9 cellular contexts compared by ENCODE assay signal in the genomic region with DNA sequence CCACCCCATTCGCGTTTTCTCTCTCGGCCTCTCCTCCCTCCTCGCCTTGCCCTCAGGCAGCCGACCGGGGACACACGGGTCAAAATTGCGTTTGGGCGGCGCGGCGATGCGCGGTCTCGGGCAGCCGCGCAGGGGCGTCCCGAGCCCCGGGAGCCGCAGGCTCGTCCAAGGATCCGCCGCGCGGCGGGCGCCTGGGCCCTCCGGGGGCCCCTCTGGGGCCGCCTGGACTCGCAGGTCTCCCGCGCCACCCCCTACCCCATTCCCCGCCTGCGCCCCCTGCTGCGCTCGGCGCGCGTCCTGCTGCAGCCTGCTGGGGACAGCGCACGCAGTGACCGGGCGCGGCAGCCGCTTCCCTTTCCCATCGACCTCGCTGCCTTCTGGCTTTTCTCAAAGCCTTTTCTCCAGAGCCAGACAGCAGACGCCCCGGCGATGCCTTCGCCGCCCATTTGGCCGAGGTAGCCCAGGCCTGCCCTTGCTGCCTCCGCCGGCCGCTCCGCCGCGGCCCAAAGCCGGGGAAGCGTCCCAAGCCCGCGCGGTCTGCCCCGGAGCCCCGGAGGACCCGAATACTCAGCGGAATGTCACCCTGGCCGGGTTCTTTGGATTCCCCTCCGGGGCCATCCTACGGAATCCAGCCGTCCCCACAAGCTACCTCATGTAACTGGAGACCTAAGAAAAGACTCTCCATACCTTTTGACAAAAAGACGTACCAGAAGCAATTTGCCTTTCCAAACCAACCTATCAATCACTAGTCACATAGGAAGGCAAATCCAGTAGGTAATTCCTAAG. TPM values are rescaled to one million over a fixed set of nuclear protein-coding genes. Genes with fewer than 3 reads are reported as not detected.
DNase-seq lines count a peak whose midpoint lies in the region; ATAC-seq and TF ChIP-seq lines count a peak whose summit lies in the region.
"Had no signal": no experiment of that assay in that cellular context is flagged by ENCODE, and none has a peak within 500 bp of the region (broad histone marks: within the 10 kb centered on the region; RNA-seq: fewer than 3 reads in every experiment).

No MANE protein-coding gene starts in this region.

- no peak overlapping the region for H3K27ac Mint-ChIP-seq in CD8-positive, alpha-beta T cell

- ATAC-seq in CD8-positive, alpha-beta T cell = no peak
- peak; percentile 48 for ATAC-seq in gastroesophageal sphincter

- CTCF ChIA-PET in CD8-positive, alpha-beta T cell (lab: Charles Lee) = no interaction called here

- intact Hi-C loops in CD8-positive, alpha-beta T cell (cut with DNase I, micrococcal nuclease) = no loop called here
- intact Hi-C loops in prostate gland (cut with DNase I) = no loop called here

- 0% methylated on average over 5 of the region's 74 CpGs; no CpG with 5 or more reads in 1 of the 2 donors for WGBS in gastroesophageal sphincter (ENCODE audit: low coverage in 1 of 2), 2 donors
- 3% methylated on average over 74 of the region's 74 CpGs for WGBS in prostate gland

- POLR2A ChIA-PET in CD8-positive, alpha-beta T cell (lab: Charles Lee) = no interaction called here

- TF ChIP-seq EP300 in gastroesophageal sphincter (IDR thresholded peaks at IDR 0.05) = no peak

- peaks cover 16% of the 10 kb centered on the region for H3K4me1 Mint-ChIP-seq in CD8-positive, alpha-beta T cell (ENCODE audit: low read depth)

- H3K27me3 ChIP-seq in CD8-positive, alpha-beta T cell (ENCODE audit: insufficient read depth, low read length) = peaks cover 16% of the 10 kb centered on the region
- H3K27me3 ChIP-seq in SJSA1 (replicated peaks) = peaks cover 51% of the 10 kb centered on the region
- peaks cover 69% of the 10 kb centered on the region for H3K27me3 ChIP-seq in gastroesophageal sphincter
- peaks cover 10% of the 10 kb centered on the region for H3K27me3 ChIP-seq in prostate gland (replicated peaks; ENCODE audit: insufficient read depth)

- H3K9me3 Mint-ChIP-seq in CD8-positive, alpha-beta T cell = no peaks in the 10 kb centered on the region

- H3K27me3 Mint-ChIP-seq in CD8-positive, alpha-beta T cell (ENCODE audit: low read depth) = peaks cover 77% of the 10 kb centered on the region

- no peak for TF ChIP-seq CTCF in CD8-positive, alpha-beta T cell (IDR thresholded peaks at IDR 0.05)
- TF ChIP-seq CTCF in gastroesophageal sphincter (IDR thresholded peaks at IDR 0.05) (peak in 1 of 4 experiments; percentile 14), prostate gland (IDR thresholded peaks at IDR 0.05) (no peak)

- H3K4me3 Mint-ChIP-seq in CD8-positive, alpha-beta T cell = peak overlapping the region; percentile 79

- no peaks in the 10 kb centered on the region for H3K4me1 ChIP-seq in CD8-positive, alpha-beta T cell (ENCODE audit: insufficient read depth, low read length)
- no peaks in the 10 kb centered on the region for H3K4me1 ChIP-seq in SJSA1 (replicated peaks)
- H3K4me1 ChIP-seq in gastroesophageal sphincter = peaks cover 0 to 17% (median 7%) of the 10 kb centered on the region in 3 donors
- no peaks in the 10 kb centered on the region for H3K4me1 ChIP-seq in prostate gland (replicated peaks)

- no peaks in the 10 kb centered on the region for H3K36me3 ChIP-seq in CD8-positive, alpha-beta T cell (ENCODE audit: insufficient read depth, low read length)
- H3K36me3 ChIP-seq in SJSA1 = no peaks in the 10 kb centered on the region
- no peaks in the 10 kb centered on the region for H3K36me3 ChIP-seq in gastroesophageal sphincter
- no peaks in the 10 kb centered on the region for H3K36me3 ChIP-seq in prostate gland

- H3K9me3 ChIP-seq in CD8-positive, alpha-beta T cell (ENCODE audit: low read length) = no peaks in the 10 kb centered on the region
- no peaks in the 10 kb centered on the region for H3K9me3 ChIP-seq in SJSA1 (replicated peaks)
- no peaks in the 10 kb centered on the region for H3K9me3 ChIP-seq in gastroesophageal sphincter
- H3K9me3 ChIP-seq in prostate gland = no peaks in the 10 kb centered on the region

- no peak for DNase-seq in CD8-positive, alpha-beta T cell
- DNase-seq in SJSA1 (ENCODE audit: low read depth in 1 of 2, low spot score in 2 of 2) = no peak
- no peak for DNase-seq in prostate gland (ENCODE audit: low spot score)
- DNase-seq in stimulated activated CD4-positive, alpha-beta T cell treated with anti-CD3 and anti-CD28 coated beads, Interleukin-2, amount 100 ng/mL, for 24 hours = no peak
- no peak for DNase-seq in SKM-1 (lab: John Stamatoyannopoulos, UW; ENCODE audit: unreplicated experiment)
- no peak for DNase-seq in activated gamma-delta T cell treated with Interleukin-2 at 50 U/mL for 16 hours
- DNase-seq in NCI-H524 treated with DMSO at 0.1 percent for 48 hours (lab: John Stamatoyannopoulos, UW) = no peak

- TF ChIP-seq POLR2A in gastroesophageal sphincter (IDR thresholded peaks at IDR 0.05) = no peak
- TF ChIP-seq POLR2A in prostate gland (IDR thresholded peaks at IDR 0.05) = no peak

- no peak overlapping the region for H3K4me3 ChIP-seq in CD8-positive, alpha-beta T cell (ENCODE audit: low read depth, low read length)
- H3K4me3 ChIP-seq in SJSA1 (peak overlapping the region; percentile 16; the same call in 1 of the 2 replicates), gastroesophageal sphincter (peak overlapping the region; percentile 8 to 57), prostate gland (peak overlapping the region; percentile 16 to 34)

- no peak overlapping the region for H3K27ac ChIP-seq in CD8-positive, alpha-beta T cell (ENCODE audit: low read depth, low read length)
- no peak overlapping the region for H3K27ac ChIP-seq in SJSA1
- no peak overlapping the region for H3K27ac ChIP-seq in gastroesophageal sphincter
- H3K27ac ChIP-seq in prostate gland = no peak overlapping the region

- H3K36me3 Mint-ChIP-seq in CD8-positive, alpha-beta T cell = no peaks in the 10 kb centered on the region

RNA-seq across cellular contexts. Expression of a gene that starts 16.5 kb away (rescaled TPM):
- total RNA-seq in CD8-positive, alpha-beta T cell = not detected
- total RNA-seq in SJSA1 (2014; rRNA removed; shearing (Covaris generic)) = not detected in 2 replicates
- total RNA-seq in gastroesophageal sphincter = not detected
- total RNA-seq in prostate gland = under 1 TPM in 1 of 2 donors, not detected in 1; 0.51 TPM
- total RNA-seq: T-helper 1 cell treated with Interleukin-12 subunit alpha and Interleukin-12 subunit beta and Interleukin-4 antibody, amounts not matched to agents 30 ng/mL and 1 ng/mL, for 36 hours had no signal
